ENCODE assay signal across 8 cellular contexts in genomic region chr16:23640669-23640958, GRCh38. TPM values are rescaled to one million over a fixed set of nuclear protein-coding genes. Genes with fewer than 3 reads are reported as not detected.
DNase-seq lines count a peak whose midpoint lies in the region; ATAC-seq and TF ChIP-seq lines count a peak whose summit lies in the region.

No MANE protein-coding gene starts in this region.

- H3K4me2 ChIP-seq in Loucy (ENCODE audit: low read depth, low read length, poor library complexity, severe bottlenecking) (peak overlapping the region; percentile 94), mammary epithelial cell (ENCODE audit: insufficient read depth, low read depth, low read length) (peak overlapping the region; percentile 92)

- no peaks in the 10 kb centered on the region for H3K9me2 ChIP-seq in Loucy (replicated peaks; ENCODE audit: low read depth, low read length)

- H2AFZ ChIP-seq in Loucy (ENCODE audit: low read length) (peak overlapping the region; percentile 90), mammary epithelial cell (ENCODE audit: low read depth, low read length) (peak overlapping the region; percentile 99)

- H3K9me3 ChIP-seq in Loucy (ENCODE audit: insufficient read depth, low read depth, low read length) (no peaks in the 10 kb centered on the region), mammary epithelial cell (replicated peaks; ENCODE audit: insufficient read depth, low read length) (no peaks in the 10 kb centered on the region), mesodermal cell (ENCODE audit: control insufficient read depth, low read length) (no peaks in the 10 kb centered on the region), aorta (ENCODE audit: control insufficient read depth, low read length) (no peaks in the 10 kb centered on the region)

- in situ Hi-C loops in mammary epithelial cell (cut with MboI; ENCODE audit: low sequenced_read_pairs in 2 of 2), result no loop called here

- intact Hi-C loops in mammary epithelial cell (cut with micrococcal nuclease), result no loop called here
- intact Hi-C loops in aorta (cut with DNase I), result loop anchor here (2.0 to 5.0 kb wide), 2 partner anchors 46 to 48 kb away; no protein-coding TSS in a partner anchor

- peak; percentile 3 for DNase-seq in GM12865 (ENCODE audit: low read depth)
- peak; percentile 32 for DNase-seq in mammary epithelial cell
- DNase-seq in aorta, result no peak
- DNase-seq in NCI-H146 (lab: John Stamatoyannopoulos, UW), result no peak

- peaks cover 10% of the 10 kb centered on the region; the same call in 1 of the 2 replicates for H3K36me3 ChIP-seq in Loucy (ENCODE audit: insufficient read depth, low read length)
- peaks cover 18% of the 10 kb centered on the region for H3K36me3 ChIP-seq in mammary epithelial cell (ENCODE audit: insufficient read depth, low read length)
- peaks cover 46% of the 10 kb centered on the region for H3K36me3 ChIP-seq in mesodermal cell (ENCODE audit: control insufficient read depth, insufficient read depth, low read length)
- no peaks in the 10 kb centered on the region for H3K36me3 ChIP-seq in aorta (ENCODE audit: control insufficient read depth in 1 of 2, insufficient read depth in 2 of 2, low read length in 1 of 2)

- 0 out of 2 replicates have a peak, but pooled peaks cover 3% of the 10 kb centered on the region for H3F3A ChIP-seq in Loucy (ENCODE audit: low read depth)

- no peak for TF ChIP-seq CTCF in GM12865 (IDR thresholded peaks at IDR 0.05; ENCODE audit: insufficient read depth, low read depth, low read length, missing control alignments)
- no peak for TF ChIP-seq CTCF in Loucy (conservative IDR thresholded peaks at IDR 0.05; ENCODE audit: low read length)
- TF ChIP-seq CTCF in mammary epithelial cell (conservative IDR thresholded peaks at IDR 0.05 in 1 of 2, IDR thresholded peaks at IDR 0.05 in 1 of 2; ENCODE audit: extremely low read depth in 1 of 2, insufficient read depth in 1 of 2, low read depth in 1 of 2, low read length in 2 of 2), result no peak

- peak overlapping the region; percentile 72 for H3K27ac ChIP-seq in mammary epithelial cell (ENCODE audit: insufficient read depth, low read depth, low read length)
- H3K27ac ChIP-seq in mesodermal cell (ENCODE audit: low read depth, low read length, severe bottlenecking), result peak overlapping the region; percentile 62
- peak overlapping the region in 1 of 2 donors; percentile 53 for H3K27ac ChIP-seq in aorta (ENCODE audit: low read depth in 1 of 2, low read length in 2 of 2)

- CTCF ChIA-PET in mammary epithelial cell (lab: Charles Lee; ENCODE audit: low non-redundant PET), result no interaction called here

- BruUV-seq in mammary epithelial cell (replicated peaks; lab: Mats Ljungman, UMichigan), result TSS peak; percentile 45

- H3K79me2 ChIP-seq in Loucy (ENCODE audit: insufficient read depth, low read length) (peaks cover 59% of the 10 kb centered on the region), mammary epithelial cell (ENCODE audit: insufficient read depth, low read length) (peaks cover 68% of the 10 kb centered on the region)

- 0% methylated on average over 8 of the region's 9 CpGs for WGBS in mammary epithelial cell (ENCODE audit: low coverage, missing lambda C conversion rate)
- 0% methylated on average over 1 to 2 of the region's 9 CpGs for WGBS in mesodermal cell (ENCODE audit: insufficient coverage in 2 of 2), 2 experiments
- 0 to 1% methylated on average over 9 of the region's 9 CpGs for WGBS in aorta, 2 donors

- dilution Hi-C loops in mammary epithelial cell (cut with HindIII; ENCODE audit: low sequenced_read_pairs), result no loop called here

- ATAC-seq in aorta (ENCODE audit: low FRiP score) (no peak), HG02870 (IDR thresholded peaks at IDR 0.05; ENCODE audit: unreplicated experiment) (no peak), HG02763 (IDR thresholded peaks at IDR 0.05; ENCODE audit: unreplicated experiment) (no peak)

- H3K9ac ChIP-seq in Loucy (ENCODE audit: low read depth, low read length, poor library complexity, severe bottlenecking), result peak overlapping the region; percentile 92
- peak overlapping the region; percentile 88 for H3K9ac ChIP-seq in mammary epithelial cell (ENCODE audit: insufficient read depth, low read length)

- H4K20me1 ChIP-seq in Loucy (ENCODE audit: insufficient read depth, low read length, poor library complexity, severe bottlenecking) (peaks cover 15% of the 10 kb centered on the region), mammary epithelial cell (ENCODE audit: insufficient read depth, low read length) (no peaks in the 10 kb centered on the region)

- peaks cover 17% of the 10 kb centered on the region for H3K4me1 ChIP-seq in Loucy (ENCODE audit: insufficient read depth, low read length, poor library complexity, severe bottlenecking)
- H3K4me1 ChIP-seq in mammary epithelial cell (ENCODE audit: insufficient read depth, low read length), result peaks cover 16% of the 10 kb centered on the region
- H3K4me1 ChIP-seq in mesodermal cell (ENCODE audit: control insufficient read depth, insufficient read depth, low read length, poor library complexity, severe bottlenecking), result no peaks in the 10 kb centered on the region
- H3K4me1 ChIP-seq in aorta (ENCODE audit: control insufficient read depth in 1 of 2, insufficient read depth in 2 of 2, low read length in 2 of 2), result peaks cover 0 to 2% of the 10 kb centered on the region in 2 donors

- H3K27me3 ChIP-seq in Loucy (ENCODE audit: insufficient read depth, low read length, poor library complexity, severe bottlenecking) (no peaks in the 10 kb centered on the region), mammary epithelial cell (ENCODE audit: insufficient read depth, low read length) (no peaks in the 10 kb centered on the region), aorta (ENCODE audit: control insufficient read depth in 1 of 2, insufficient read depth in 2 of 2, low read length in 1 of 2) (no peaks in the 10 kb centered on the region)

- peak overlapping the region; percentile 87 for H3K4me3 ChIP-seq in GM12865 (ENCODE audit: low read depth, low read length)
- H3K4me3 ChIP-seq in Loucy (ENCODE audit: low read length, poor library complexity, severe bottlenecking), result peak overlapping the region; percentile 82
- H3K4me3 ChIP-seq in mammary epithelial cell (replicated peaks in 1 of 3; ENCODE audit: insufficient read depth in 1 of 3, low read depth in 2 of 3, low read length in 3 of 3), result peak overlapping the region; percentile 95 to 100 (median 99)
- peak overlapping the region; percentile 99 for H3K4me3 ChIP-seq in mesodermal cell (ENCODE audit: extremely low read depth, insufficient read depth, low read length, poor library complexity, severe bottlenecking)
- peak overlapping the region; percentile 68 to 96 for H3K4me3 ChIP-seq in aorta (ENCODE audit: low read length in 2 of 2)

RNA-seq across cellular contexts. Expression of gene PALB2, which starts 0.5 kb away (rescaled TPM):
- total RNA-seq in mammary epithelial cell (10 to 100 TPM; 17.7 to 23.1 TPM), aorta (1 to 10 TPM; 7.7 to 9.5 TPM)
- polyA plus RNA-seq in mammary epithelial cell (8.6 TPM), aorta (10 to 100 TPM in 1 of 2 donors, 1 to 10 TPM in 1; 3.5 to 10.9 TPM)
- 35.3 TPM for polyA minus RNA-seq in mammary epithelial cell
- 10.5 TPM for polyA plus RNA-seq in mesodermal cell (2013, experiment 1 of 2)
- polyA plus RNA-seq in mesodermal cell (2013, experiment 2 of 2), result 12.1 TPM

RNA-seq across cellular contexts. Expression of gene DCTN5, which starts 0.7 kb away (rescaled TPM):
- total RNA-seq in mammary epithelial cell, result 10 to 100 TPM; 67.8 to 72.4 TPM
- polyA plus RNA-seq in mammary epithelial cell, result 67.7 TPM
- polyA minus RNA-seq in mammary epithelial cell, result 90.3 TPM
- 59.4 TPM for polyA plus RNA-seq in mesodermal cell (2013, experiment 1 of 2)
- 54.1 TPM for polyA plus RNA-seq in mesodermal cell (2013, experiment 2 of 2)
- 10 to 100 TPM; 40.1 to 44.7 TPM for total RNA-seq in aorta
- 10 to 100 TPM in 1 of 2 donors, 1 to 10 TPM in 1; 9.0 to 18.1 TPM for polyA plus RNA-seq in aorta

RNA-seq across cellular contexts. Expression of gene PLK1, which starts 38.1 kb away (rescaled TPM):
- total RNA-seq in mammary epithelial cell, result 10 to 100 TPM in 1 of 2 donors, 1 to 10 TPM in 1; 2.0 to 57.9 TPM
- polyA plus RNA-seq in mammary epithelial cell, result 111 TPM
- polyA minus RNA-seq in mammary epithelial cell, result 100 TPM
- 96.5 TPM for polyA plus RNA-seq in mesodermal cell (2013, experiment 1 of 2)
- 98.2 TPM for polyA plus RNA-seq in mesodermal cell (2013, experiment 2 of 2)
- total RNA-seq in aorta, result 1 to 10 TPM; 1.6 to 4.7 TPM
- polyA plus RNA-seq in aorta, result 1 to 10 TPM in 1 of 2 donors, under 1 TPM in 1; 0.88 to 3.3 TPM

RNA-seq across cellular contexts. Expression of gene NDUFAB1, which starts 44.5 kb away (rescaled TPM):
- total RNA-seq in mammary epithelial cell, result 10 to 100 TPM; 70.2 to 86.6 TPM
- polyA plus RNA-seq in mammary epithelial cell, result 112 TPM
- polyA minus RNA-seq in mammary epithelial cell, result 25.9 TPM
- 150 TPM for polyA plus RNA-seq in mesodermal cell (2013, experiment 1 of 2)
- 167 TPM for polyA plus RNA-seq in mesodermal cell (2013, experiment 2 of 2)
- total RNA-seq in aorta, result 10 to 100 TPM; 46.1 to 48.7 TPM
- 100 to 1,000 TPM; 134 to 180 TPM for polyA plus RNA-seq in aorta

Comparison
In these comparisons a context has a peak if more than half of its experiments do, and no peak if none do; other contexts are left out.
1. DNase-seq: peak in GM12865 (single experiment) and mammary epithelial cell (single experiment); none in aorta (0 of 2) and NCI-H146 (single experiment).
2. Peak in every context shown above with its lines, with median percentiles within 50 percentile points of each other: H3K4me3 ChIP-seq.